ENCODE assay signal across 24 cellular contexts in the genomic region with DNA sequence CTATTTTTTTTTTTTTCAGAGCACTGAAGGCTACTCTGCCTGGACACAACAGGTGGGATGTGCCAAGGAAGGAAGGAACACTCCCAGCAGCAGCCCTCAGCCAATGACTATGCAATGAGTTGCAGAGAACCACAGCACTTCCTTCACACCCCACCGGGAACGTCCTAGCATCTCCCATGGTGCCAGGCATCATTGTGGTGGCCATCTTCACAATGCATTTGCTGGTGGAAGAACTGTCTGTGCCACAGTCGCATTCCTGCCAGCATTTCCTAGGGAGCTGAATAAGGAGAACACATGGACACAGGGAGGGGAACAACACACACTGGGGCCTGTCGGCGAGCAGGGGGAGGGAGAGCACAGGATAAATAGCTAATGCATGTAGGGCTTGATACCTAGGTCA.
"Had no signal": no experiment of that assay in that cellular context is flagged by ENCODE, and none has a peak within 500 bp of the region (broad histone marks: within the 10 kb centered on the region; RNA-seq: fewer than 3 reads in every experiment).

No MANE protein-coding gene starts in this region.

- FAIRE-seq: small intestine had no signal

- H3K79me2 ChIP-seq: parathyroid adenoma had no signal

- H3K27me3 ChIP-seq: neutrophil, ovary, right lobe of liver, sigmoid colon, thyroid gland, transverse colon, upper lobe of right lung, uterus had no signal

- H3K9me3 ChIP-seq: neutrophil, ovary, psoas muscle, right lobe of liver, thoracic aorta, thyroid gland, transverse colon, upper lobe of right lung, uterus had no signal

- H2AFZ ChIP-seq: parathyroid adenoma had no signal

- DNase-seq: naive thymus-derived CD8-positive, alpha-beta T cell; nephron progenitor cell; nucleus accumbens; ovary; posterior cingulate gyrus; psoas muscle; right cardiac atrium; right lobe of liver; sigmoid colon; small intestine; stimulated activated CD4-positive, alpha-beta T cell treated with anti-CD3 and anti-CD28 coated beads, Interleukin-15, amount 100 ng/mL, for 24 hours; stimulated activated CD4-positive, alpha-beta T cell treated with anti-CD3 and anti-CD28 coated beads, Interleukin-2, amount 100 ng/mL, for 24 hours; stimulated activated CD4-positive, alpha-beta T cell treated with anti-CD3 and anti-CD28 coated beads, Interleukin-2, amount 100 ng/mL, for 48 hours; stimulated activated CD4-positive, alpha-beta T cell treated with anti-CD3 and anti-CD28 coated beads, Interleukin-4, amount 100 ng/mL, for 24 hours; stimulated activated naive B cell treated with anti-CD40 and anti-IgM and Interleukin-4, amounts not matched to agents 10 μg/mL and 1 μg/mL and 100 μg/mL, for 72 hours; stimulated activated naive CD4-positive, alpha-beta T cell treated with Interleukin-2 at 50 U/mL for 16 hours; stomach; thyroid gland; transverse colon; upper lobe of right lung; uterus had no signal

- H3K36me3 ChIP-seq: neutrophil, ovary, right lobe of liver, sigmoid colon, stomach, thoracic aorta, thyroid gland, transverse colon, upper lobe of right lung, uterus had no signal

- H3K9ac ChIP-seq: parathyroid adenoma had no signal

- H3K27ac ChIP-seq: neutrophil, ovary, parathyroid adenoma, psoas muscle, right lobe of liver, sigmoid colon, stomach, thoracic aorta, thyroid gland, transverse colon, upper lobe of right lung, uterus had no signal

- H3K4me1 ChIP-seq: parathyroid adenoma, psoas muscle, right lobe of liver, sigmoid colon, stomach, transverse colon, upper lobe of right lung, uterus had no signal

- H3K4me3 ChIP-seq: ovary, psoas muscle, right lobe of liver, sigmoid colon, stomach, thoracic aorta, thyroid gland, transverse colon, upper lobe of right lung, uterus had no signal
